Comparison of ENCODE assay signal across 22 cellular contexts in the genomic region with DNA sequence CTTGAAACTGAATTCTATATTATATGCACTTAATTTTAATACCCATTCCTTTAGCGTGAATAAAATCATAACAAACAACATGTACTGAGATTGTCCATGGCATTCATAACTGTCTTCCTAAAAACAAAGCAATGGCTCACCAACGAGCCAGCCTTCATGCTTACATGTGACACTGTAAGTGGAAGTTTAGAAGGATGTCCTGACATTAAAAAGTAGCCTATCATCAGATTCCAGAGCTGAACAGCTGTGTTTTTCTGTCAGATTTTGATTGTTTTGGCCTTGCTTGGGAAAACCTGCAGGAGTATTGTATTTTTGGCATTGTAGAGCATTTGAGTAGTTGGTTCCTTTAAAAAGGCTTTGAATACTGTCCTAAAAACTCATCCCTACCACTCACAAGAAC.
"Had no signal": no experiment of that assay in that cellular context is flagged by ENCODE, and none has a peak within 500 bp of the region (broad histone marks: within the 10 kb centered on the region; RNA-seq: fewer than 3 reads in every experiment).

No MANE protein-coding gene starts in this region.

- ATAC-seq: activated CD4-positive, CD25-positive, alpha-beta regulatory T cell treated with anti-CD3 and anti-CD28 coated beads, Interleukin-2, amount 50 U/mL, for 24 hours; mucosa of descending colon; natural killer cell treated with Interleukin-12 subunit alpha and Interleukin-12 subunit beta and Interleukin-15 and Interleukin-18, amount 100 ng/mL, for 72 hours; right cardiac atrium had no signal

- DNase-seq: activated CD4-positive, alpha-beta T cell treated with anti-CD3 and anti-CD28 coated beads for 48 hours; activated CD4-positive, alpha-beta T cell treated with anti-CD3 and anti-CD28 coated beads, Interleukin-2, amount 50 U/mL, for 48 hours; activated effector memory CD4-positive, alpha-beta T cell treated with Interleukin-2 at 50 U/mL for 16 hours; activated naive CD4-positive, alpha-beta T cell treated with Interleukin-2 at 50 U/mL for 16 hours; amniotic stem cell; brain microvascular endothelial cell; esophagus squamous epithelium; glutamatergic neuron; islet precursor cell; left ventricle myocardium inferior; mucosa of descending colon; right cardiac atrium; spleen; stimulated activated naive CD4-positive, alpha-beta T cell treated with Interleukin-2 at 50 U/mL for 16 hours; T-helper 1 cell; testis; transverse colon; uterus had no signal

- H3K4me1 ChIP-seq: esophagus squamous epithelium, testis, uterus had no signal

- H3K27me3 Mint-ChIP-seq: activated naive CD8-positive, alpha-beta T cell; natural killer cell treated with Interleukin-12 subunit alpha and Interleukin-12 subunit beta and Interleukin-15 and Interleukin-18, amount 100 ng/mL, for 72 hours had no signal

- H3K36me3 ChIP-seq: uterus had no signal

- H3K27ac ChIP-seq: brain microvascular endothelial cell, coronary artery, esophagus squamous epithelium, left ventricle myocardium inferior, testis, transverse colon, uterus had no signal

- H3K27ac Mint-ChIP-seq: activated naive CD8-positive, alpha-beta T cell; natural killer cell treated with Interleukin-12 subunit alpha and Interleukin-12 subunit beta and Interleukin-15 and Interleukin-18, amount 100 ng/mL, for 72 hours had no signal

- H3K9me3 Mint-ChIP-seq: natural killer cell treated with Interleukin-12 subunit alpha and Interleukin-12 subunit beta and Interleukin-15 and Interleukin-18, amount 100 ng/mL, for 72 hours had no signal

- H3K9me3 ChIP-seq: esophagus squamous epithelium, left ventricle myocardium inferior, mucosa of descending colon, spleen, testis, transverse colon, uterus had no signal

- H3K27me3 ChIP-seq: brain microvascular endothelial cell, esophagus squamous epithelium, spleen, testis, transverse colon, uterus had no signal

- H3K4me3 Mint-ChIP-seq: activated naive CD8-positive, alpha-beta T cell; natural killer cell treated with Interleukin-12 subunit alpha and Interleukin-12 subunit beta and Interleukin-15 and Interleukin-18, amount 100 ng/mL, for 72 hours had no signal

- H3K4me3 ChIP-seq: coronary artery, esophagus squamous epithelium, left ventricle myocardium inferior, mucosa of descending colon, spleen, testis, transverse colon, uterus had no signal
